Comparison of ENCODE assay signal across 26 cellular contexts in genomic region chr9:75988663-75989062, GRCh38.
"Had no signal": no experiment of that assay in that cellular context is flagged by ENCODE, and none has a peak within 500 bp of the region (broad histone marks: within the 10 kb centered on the region; RNA-seq: fewer than 3 reads in every experiment).

No MANE protein-coding gene starts in this region.

- DNase-seq: dermis blood vessel endothelial cell; effector memory CD4-positive, alpha-beta T cell; foreskin melanocyte; glutamatergic neuron; heart right ventricle; hippocampal formation; immature natural killer cell; islet precursor cell; mesenchymal stem cell; naive thymus-derived CD8-positive, alpha-beta T cell; nephron progenitor cell; nucleus accumbens; stimulated activated CD4-positive, alpha-beta T cell treated with anti-CD3 and anti-CD28 coated beads, Interleukin-2, amount 100 ng/mL, for 24 hours; stimulated activated CD4-positive, alpha-beta T cell treated with anti-CD3 and anti-CD28 coated beads, Interleukin-4, amount 100 ng/mL, for 24 hours; stimulated activated naive CD4-positive, alpha-beta T cell treated with Interleukin-2 at 50 U/mL for 16 hours; stomach; testis; tibial artery had no signal

- H3K4me1 ChIP-seq: heart right ventricle, prostate gland, right atrium auricular region, testis had no signal

- H3K4me3 ChIP-seq: coronary artery, heart right ventricle, lung, prostate gland, right atrium auricular region, stomach, testis, tibial artery had no signal

- H3K9me3 ChIP-seq: heart right ventricle, prostate gland, right atrium auricular region, stomach, testis, tibial artery had no signal

- ATAC-seq: heart right ventricle; left lobe of liver; naive thymus-derived CD8-positive, alpha-beta T cell; sciatic nerve; stimulated activated effector memory CD8-positive, alpha-beta T cell treated with anti-CD3 and anti-CD28 coated beads, Interleukin-12 subunit alpha, Interleukin-12 subunit beta, amount 100 ng/mL, for 72 hours had no signal

- H3K27me3 ChIP-seq: heart right ventricle, right atrium auricular region, stomach, testis, tibial artery had no signal

- FAIRE-seq: endothelial cell of umbilical vein had no signal

- H3K36me3 ChIP-seq: prostate gland, right atrium auricular region had no signal

- H3K27ac ChIP-seq: coronary artery, heart right ventricle, prostate gland, right atrium auricular region, stomach, testis, tibial artery had no signal
